ENCODE assay signal across 29 cellular contexts in the genomic region with DNA sequence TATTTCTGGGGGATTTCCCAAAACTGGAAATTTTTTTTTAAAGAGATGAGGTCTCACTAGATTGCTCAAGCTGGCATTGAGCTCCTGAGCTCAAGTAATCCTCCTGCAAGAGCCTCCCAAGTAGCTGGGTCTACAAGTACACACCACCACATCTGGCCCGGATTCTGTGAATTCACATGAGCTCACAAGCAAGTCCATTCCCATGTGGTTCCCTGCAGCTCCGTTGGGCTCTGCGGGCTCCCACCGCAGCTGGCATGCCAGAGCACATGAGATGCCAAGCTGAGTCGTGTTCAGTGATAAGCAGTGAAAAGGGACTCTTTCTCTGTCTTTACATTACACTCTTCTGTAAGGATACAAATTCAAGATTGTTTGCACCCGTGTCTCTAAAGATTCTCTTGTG.
"Had no signal": no experiment of that assay in that cellular context is flagged by ENCODE, and none has a peak within 500 bp of the region (broad histone marks: within the 10 kb centered on the region; RNA-seq: fewer than 3 reads in every experiment).

No MANE protein-coding gene starts in this region.

- H3K27ac ChIP-seq: adrenal gland, body of pancreas, brain microvascular endothelial cell, breast epithelium, VCaP had no signal

- H3K9me3 ChIP-seq: adrenal gland, body of pancreas, breast epithelium had no signal

- H3K27me3 ChIP-seq: adrenal gland, body of pancreas, brain microvascular endothelial cell, breast epithelium had no signal

- H3K4me1 ChIP-seq: adrenal gland, body of pancreas, breast epithelium had no signal

- H3K36me3 ChIP-seq: adrenal gland, brain microvascular endothelial cell, breast epithelium had no signal

- H3K4me3 ChIP-seq: adrenal gland, body of pancreas, breast epithelium had no signal

- DNase-seq: activated B cell treated with CpG ODN at 0.5 μM for 24 hours; activated CD4-positive, alpha-beta memory T cell treated with anti-CD3 and anti-CD28 coated beads for 36 hours; activated CD4-positive, alpha-beta T cell treated with anti-CD3 and anti-CD28 coated beads for 4 hours; activated CD4-positive, alpha-beta T cell treated with anti-CD3 and anti-CD28 coated beads, Interleukin-2, amount 10 ng/mL, durations not matched to agents 24 days and 14 days; activated CD4-positive, alpha-beta T cell treated with anti-CD3 and anti-CD28 coated beads, Interleukin-2, amount 50 U/mL, for 1 hour; activated CD4-positive, alpha-beta T cell treated with anti-CD3 and anti-CD28 coated beads, Interleukin-2, amount 50 U/mL, for 4 hours; activated CD4-positive, CD25-positive, alpha-beta regulatory T cell treated with anti-CD3 and anti-CD28 coated beads, Interleukin-2, amount 50 U/mL, for 72 hours; activated CD8-positive, alpha-beta memory T cell treated with anti-CD3 and anti-CD28 coated beads, Interleukin-2, amount 50 U/mL, for 4 hours; activated CD8-positive, alpha-beta T cell treated with anti-CD3 and anti-CD28 coated beads for 36 hours; activated effector memory CD4-positive, alpha-beta T cell treated with anti-CD3 and anti-CD28 coated beads, Interleukin-2, amount 50 U/mL, for 16 hours; activated gamma-delta T cell treated with Interleukin-2 at 50 U/mL for 16 hours; activated naive CD4-positive, alpha-beta T cell; activated naive CD4-positive, alpha-beta T cell treated with anti-CD3 and anti-CD28 coated beads for 36 hours; activated naive CD4-positive, alpha-beta T cell treated with anti-CD3 and anti-CD28 coated beads, Interleukin-2, amount 50 U/mL, for 16 hours; activated naive CD8-positive, alpha-beta T cell treated with anti-CD3 and anti-CD28 coated beads for 36 hours; activated T-cell treated with anti-CD3 and anti-CD28 coated beads for 4 hours; activated T-cell treated with anti-CD3 and anti-CD28 coated beads, Interleukin-2, amount 50 U/mL, for 1 hour; activated T-cell treated with anti-CD3 and anti-CD28 coated beads, Interleukin-2, amount 50 U/mL, for 4 hours; activated T-cell treated with anti-CD3 and anti-CD28 coated beads, Interleukin-2, amount 50 U/mL, for 72 hours; adrenal gland; amniotic stem cell; aorta; body of pancreas; brain microvascular endothelial cell; central memory CD4-positive, alpha-beta T cell; T-helper 2 cell; T-helper 9 cell had no signal
